1 cellular context compared by ENCODE assay signal in genomic region chr17:37520174-37520573, GRCh38.
TF ChIP-seq lines count a peak whose summit lies in the region.

No MANE protein-coding gene starts in this region.

TF ChIP-seq in K562, 482 proteins besides CTCF, POLR2A, EP300 and RAD21:
- no peak for TF ChIP-seq FOXK1 (CRISPR knock-in tag; IDR thresholded peaks at IDR 0.05; ENCODE audit: borderline replicate concordance)
- TF ChIP-seq, protein P1, sequence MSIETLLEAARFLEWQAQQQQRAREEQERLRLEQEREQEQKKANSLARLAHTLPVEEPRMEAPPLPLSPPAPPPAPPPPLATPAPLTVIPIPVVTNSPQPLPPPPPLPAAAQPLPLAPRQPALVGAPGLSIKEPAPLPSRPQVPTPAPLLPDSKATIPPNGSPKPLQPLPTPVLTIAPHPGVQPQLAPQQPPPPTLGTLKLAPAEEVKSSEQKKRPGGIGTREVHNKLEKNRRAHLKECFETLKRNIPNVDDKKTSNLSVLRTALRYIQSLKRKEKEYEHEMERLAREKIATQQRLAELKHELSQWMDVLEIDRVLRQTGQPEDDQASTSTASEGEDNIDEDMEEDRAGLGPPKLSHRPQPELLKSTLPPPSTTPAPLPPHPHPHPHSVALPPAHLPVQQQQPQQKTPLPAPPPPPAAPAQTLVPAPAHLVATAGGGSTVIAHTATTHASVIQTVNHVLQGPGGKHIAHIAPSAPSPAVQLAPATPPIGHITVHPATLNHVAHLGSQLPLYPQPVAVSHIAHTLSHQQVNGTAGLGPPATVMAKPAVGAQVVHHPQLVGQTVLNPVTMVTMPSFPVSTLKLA (conservative IDR thresholded peaks at IDR 0.05): no peak
- TF ChIP-seq SRSF9 (IDR thresholded peaks at IDR 0.05; ENCODE audit: borderline replicate concordance, low read depth, low read length): no peak
- no peak for TF ChIP-seq KDM5B (IDR thresholded peaks at IDR 0.05; ENCODE audit: insufficient replicate concordance, low read depth, low read length)
- TF ChIP-seq BRD9 (IDR thresholded peaks at IDR 0.05; ENCODE audit: low read depth, partially characterized antibody): no peak
- no peak for TF ChIP-seq JUNB (CRISPR knock-in tag; conservative IDR thresholded peaks at IDR 0.05)
- TF ChIP-seq FOS (IDR thresholded peaks at IDR 0.05; ENCODE audit: extremely low read depth, insufficient read length): no peak
- no peak for TF ChIP-seq ESRRB (CRISPR knock-in tag; IDR thresholded peaks at IDR 0.05; ENCODE audit: borderline replicate concordance)
- no peak for TF ChIP-seq NR2C1 (IDR thresholded peaks at IDR 0.05)
- no peak for TF ChIP-seq NR2C1 (tag; IDR thresholded peaks at IDR 0.05)
- no peak for TF ChIP-seq ZNF217 (CRISPR knock-in tag; IDR thresholded peaks at IDR 0.05)
- no peak for TF ChIP-seq SAFB2 (IDR thresholded peaks at IDR 0.05; ENCODE audit: borderline replicate concordance, low read depth, low read length, severe bottlenecking)
- TF ChIP-seq NFIX (CRISPR knock-in tag; IDR thresholded peaks at IDR 0.05; ENCODE audit: low read depth): no peak
- no peak for TF ChIP-seq EZH2 (IDR thresholded peaks at IDR 0.05; ENCODE audit: borderline replicate concordance, low read depth, low read length)
- TF ChIP-seq CBX2 (IDR thresholded peaks at IDR 0.05; ENCODE audit: insufficient read depth, low read length, poor library complexity, severe bottlenecking): no peak
- TF ChIP-seq HDAC3 (IDR thresholded peaks at IDR 0.05; ENCODE audit: borderline replicate concordance, partially characterized antibody): no peak
- no peak for TF ChIP-seq NFYB (IDR thresholded peaks at IDR 0.05; ENCODE audit: extremely low read depth, insufficient read length)
- no peak for TF ChIP-seq RBM25 (IDR thresholded peaks at IDR 0.05; ENCODE audit: low read depth, low read length, severe bottlenecking)
- TF ChIP-seq, protein P2, sequence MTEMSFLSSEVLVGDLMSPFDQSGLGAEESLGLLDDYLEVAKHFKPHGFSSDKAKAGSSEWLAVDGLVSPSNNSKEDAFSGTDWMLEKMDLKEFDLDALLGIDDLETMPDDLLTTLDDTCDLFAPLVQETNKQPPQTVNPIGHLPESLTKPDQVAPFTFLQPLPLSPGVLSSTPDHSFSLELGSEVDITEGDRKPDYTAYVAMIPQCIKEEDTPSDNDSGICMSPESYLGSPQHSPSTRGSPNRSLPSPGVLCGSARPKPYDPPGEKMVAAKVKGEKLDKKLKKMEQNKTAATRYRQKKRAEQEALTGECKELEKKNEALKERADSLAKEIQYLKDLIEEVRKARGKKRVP (CRISPR knock-in tag; IDR thresholded peaks at IDR 0.05): no peak
- no peak for TF ChIP-seq RHOXF2B (CRISPR knock-in tag; conservative IDR thresholded peaks at IDR 0.05)
